Comparison of ENCODE assay signal across 9 cellular contexts in genomic region chr19:48630289-48631036, GRCh38. TPM values are rescaled to one million over a fixed set of nuclear protein-coding genes. Genes with fewer than 3 reads are reported as not detected.
DNase-seq lines count a peak whose midpoint lies in the region; ATAC-seq and TF ChIP-seq lines count a peak whose summit lies in the region.
"Had no signal": no experiment of that assay in that cellular context is flagged by ENCODE, and none has a peak within 500 bp of the region (broad histone marks: within the 10 kb centered on the region; RNA-seq: fewer than 3 reads in every experiment).

No MANE protein-coding gene starts in this region.

- H3K36me3 ChIP-seq in gastrocnemius medialis: peaks cover 0 to 4% of the 10 kb centered on the region in 2 donors

- TF ChIP-seq CTCF in gastrocnemius medialis (IDR thresholded peaks at IDR 0.05 in 4 of 5, conservative IDR thresholded peaks at IDR 0.05 in 1 of 5): peak in 3 of 5 experiments; percentile 13 to 37 (median 15)

- no peaks in the 10 kb centered on the region for H3K27me3 ChIP-seq in gastrocnemius medialis

- in situ Hi-C loops in G401 (cut with HindIII; ENCODE audit: low sequenced_read_pairs) (no loop called here), gastrocnemius medialis (cut with MboI; ENCODE audit: low sequenced_read_pairs in 4 of 4) (loop anchor here in 1 of 4 donors (25.0 kb wide), 1 partner anchor 107 kb away; the partner anchor contains the start of genes IZUMO1 and RASIP1)

- H3K4me1 ChIP-seq in gastrocnemius medialis: peaks cover 52 to 55% of the 10 kb centered on the region in 2 donors

- DNase-seq in G401 (ENCODE audit: low spot score) (peak; percentile 68), gastrocnemius medialis (peak; percentile 64 to 75), putamen (ENCODE audit: low spot score) (no peak), 8988T (no peak), NCI-H2029 treated with DMSO at 0.1 percent for 48 hours (lab: John Stamatoyannopoulos, UW) (no peak)
- DNase-seq in stimulated activated CD4-positive, alpha-beta T cell treated with anti-CD3 and anti-CD28 coated beads, Interleukin-4, amount 100 ng/mL, for 1 hour: no peak
- DNase-seq: KG1 had no signal

- ATAC-seq in gastrocnemius medialis: no peak

- no peak for TF ChIP-seq POLR2A in gastrocnemius medialis (IDR thresholded peaks at IDR 0.05)

- H3K4me3 ChIP-seq in iPS-18c (ENCODE audit: insufficient read depth, low read depth, low read length) (peak overlapping the region; percentile 46), gastrocnemius medialis (peak overlapping the region in 2 of 4 donors; percentile 9 to 40)

- intact Hi-C loops in gastrocnemius medialis (cut with DNase I; ENCODE audit: low total_unique reads): loop anchor here (10.0 kb wide), 1 partner anchor 1244 kb away; the partner anchor contains the start of genes AKT1S1 and TBC1D17

- H3K27ac ChIP-seq in angular gyrus (ENCODE audit: low read depth, low read length) (peak overlapping the region; percentile 59), gastrocnemius medialis (peak overlapping the region; percentile 97 to 100 (median 100))

- H3K9me3 ChIP-seq in iPS-18c (ENCODE audit: control insufficient read depth, insufficient read depth, low read length) (no peaks in the 10 kb centered on the region), gastrocnemius medialis (no peaks in the 10 kb centered on the region)

RNA-seq across cellular contexts. Expression of gene DBP, which starts 6.7 kb away (rescaled TPM):
- total RNA-seq in G401 (2014; rRNA removed; shearing (Covaris generic)): 25.5 and 40.0 TPM in 2 replicates
- 10 to 100 TPM in 1 of 4 donors, 1 to 10 TPM in 3; 1.7 to 12.9 (median 4.4) TPM for total RNA-seq in gastrocnemius medialis

RNA-seq across cellular contexts. Expression of gene SPHK2, which starts 11.2 kb away (rescaled TPM):
- total RNA-seq in G401 (2014; rRNA removed; shearing (Covaris generic)): 16.5 and 45.7 TPM in 2 replicates
- total RNA-seq in gastrocnemius medialis: 10 to 100 TPM in 2 of 4 donors, 1 to 10 TPM in 2; 7.8 to 12.4 (median 9.2) TPM

RNA-seq across cellular contexts. Expression of gene RPL18, which starts 11.5 kb away (rescaled TPM):
- total RNA-seq in G401 (2014; rRNA removed; shearing (Covaris generic)): 3,072 and 3,826 TPM in 2 replicates
- total RNA-seq in gastrocnemius medialis: 1,000 to 10,000 TPM; 1,223 to 1,420 (median 1,299) TPM

RNA-seq across cellular contexts. Expression of gene CA11, which starts 15.5 kb away (rescaled TPM):
- 103 TPM in 2 replicates for total RNA-seq in G401 (2014; rRNA removed; shearing (Covaris generic))
- total RNA-seq in gastrocnemius medialis: 1 to 10 TPM; 1.6 to 3.5 (median 2.6) TPM

RNA-seq across cellular contexts. Expression of gene FAM83E, which starts 15.6 kb away (rescaled TPM):
- total RNA-seq in G401 (2014; rRNA removed; shearing (Covaris generic)): 0.34 TPM in 1 of 2 replicates, not detected in the other
- total RNA-seq in gastrocnemius medialis: under 1 TPM in 1 of 4 donors, not detected in 3; 0.15 TPM

Comparison
In these comparisons a context has a peak if more than half of its experiments do, and no peak if none do; other contexts are left out.
1. DNase-seq: peak in G401 (single experiment) and gastrocnemius medialis (2 of 2); none in stimulated activated CD4-positive, alpha-beta T cell treated with anti-CD3 and anti-CD28 coated beads, Interleukin-4, amount 100 ng/mL, for 1 hour (single experiment), putamen (single experiment), 8988T (single experiment) and NCI-H2029 treated with DMSO at 0.1 percent for 48 hours (single experiment).